23 cellular contexts compared by ENCODE assay signal in the genomic region with DNA sequence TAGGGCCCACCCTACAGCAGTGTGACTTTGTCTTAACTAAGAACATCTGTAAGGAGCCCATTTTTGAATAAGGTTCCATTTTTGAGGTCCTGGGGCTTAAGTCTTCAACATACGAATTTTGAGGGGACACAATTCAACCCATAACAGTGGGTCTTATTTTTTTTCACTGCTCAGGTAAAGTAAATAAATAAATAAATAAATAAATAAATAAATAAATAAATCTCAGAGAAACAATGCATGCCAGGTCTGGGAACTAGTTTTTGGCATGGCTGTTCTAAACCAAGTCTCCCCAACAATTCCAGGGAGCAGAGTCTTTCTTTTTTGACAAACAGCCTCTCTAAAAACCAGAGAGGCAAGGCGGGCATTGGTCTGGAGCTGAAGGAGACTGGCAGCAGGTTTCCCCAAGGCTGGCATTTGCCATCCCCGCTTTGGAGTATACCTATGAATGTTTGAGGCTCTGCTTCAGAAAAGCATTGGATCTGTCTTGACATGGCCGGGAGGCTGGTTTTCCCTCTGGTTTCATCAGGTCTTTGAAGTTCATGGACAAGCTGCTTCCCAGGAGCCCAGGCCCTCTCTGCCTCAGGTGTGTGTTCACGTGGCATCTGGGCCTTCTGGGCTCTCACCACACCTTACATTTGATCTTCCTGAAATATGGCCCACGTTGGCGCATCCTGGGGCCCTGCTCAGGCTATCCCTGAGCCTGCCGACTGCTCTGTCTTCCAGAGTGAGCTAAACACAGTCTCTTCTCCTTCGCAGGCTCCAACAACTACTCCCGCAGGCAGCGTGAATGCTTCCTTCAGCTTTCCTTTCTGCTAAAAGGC.
"Had no signal": no experiment of that assay in that cellular context is flagged by ENCODE, and none has a peak within 500 bp of the region (broad histone marks: within the 10 kb centered on the region; RNA-seq: fewer than 3 reads in every experiment).

No MANE protein-coding gene starts in this region.

- H3K9me3 ChIP-seq: colonic mucosa, esophagus squamous epithelium, gastrocnemius medialis, heart right ventricle, left lung, lower lobe of right lung had no signal

- H3K27me3 ChIP-seq: colonic mucosa, gastrocnemius medialis had no signal

- ATAC-seq: effector memory CD8-positive, alpha-beta T cell; esophagus mucosa; gastrocnemius medialis; heart right ventricle; left cardiac atrium; left lung; left ventricle myocardium superior; lower lobe of right lung had no signal

- H3K36me3 ChIP-seq: colonic mucosa, esophagus squamous epithelium, gastrocnemius medialis, heart right ventricle, left lung, lower lobe of right lung had no signal

- H3K27ac Mint-ChIP-seq: dendritic cell treated with granulocyte-macrophage colony-stimulating factor and Interleukin-4, amounts not matched to agents 40 ng/mL and 50 ng/mL, for 4 days; effector memory CD8-positive, alpha-beta T cell; endodermal cell had no signal

- H3K4me3 ChIP-seq: colonic mucosa, esophagus squamous epithelium, gastrocnemius medialis, heart right ventricle, left lung, lower lobe of right lung had no signal

- DNase-seq: colonic mucosa; cortex of kidney; effector CD8-positive, alpha-beta T cell; effector memory CD8-positive, alpha-beta T cell; endodermal cell; erythroblast; esophagus squamous epithelium; foreskin fibroblast; foreskin melanocyte; gastrocnemius medialis; glutamatergic neuron; head of caudate nucleus; heart right ventricle; hippocampal formation; left cardiac atrium; left lung; left ventricle myocardium superior; lower lobe of right lung; mesenchymal stem cell; midbrain had no signal

- H3K9me3 Mint-ChIP-seq: dendritic cell treated with granulocyte-macrophage colony-stimulating factor and Interleukin-4, amounts not matched to agents 40 ng/mL and 50 ng/mL, for 4 days; effector memory CD8-positive, alpha-beta T cell; endodermal cell had no signal

- H3K4me3 Mint-ChIP-seq: dendritic cell treated with granulocyte-macrophage colony-stimulating factor and Interleukin-4, amounts not matched to agents 40 ng/mL and 50 ng/mL, for 4 days; effector memory CD8-positive, alpha-beta T cell; endodermal cell had no signal

- H3K4me1 ChIP-seq: colonic mucosa, esophagus squamous epithelium, gastrocnemius medialis, heart right ventricle, left lung, lower lobe of right lung had no signal

- H3K27ac ChIP-seq: colonic mucosa, epithelial cell of prostate, esophagus squamous epithelium, gastrocnemius medialis, heart right ventricle, left lung, lower lobe of right lung had no signal
